In the genomic region with DNA sequence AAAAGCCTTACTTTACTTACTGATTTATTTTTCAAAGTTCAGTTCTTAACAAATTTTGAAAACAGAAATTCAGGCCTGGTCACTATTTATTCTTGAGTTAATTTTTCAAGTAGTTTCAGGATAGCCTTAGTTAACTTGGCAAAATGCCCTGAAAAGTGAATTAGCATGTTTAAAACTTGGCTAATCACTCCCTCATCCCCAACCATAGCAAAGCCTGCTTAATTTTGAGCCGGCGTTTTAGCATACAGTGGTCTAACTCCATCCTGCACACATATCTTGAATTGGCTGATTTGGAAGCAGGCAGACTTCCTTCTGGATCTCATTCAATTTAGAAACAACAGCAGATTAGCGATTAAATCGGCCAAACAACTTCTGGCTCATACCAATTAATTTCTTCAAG, we compare ENCODE assay signal across 24 cellular contexts.
DNase-seq lines count a peak whose midpoint lies in the region; ATAC-seq, FAIRE-seq and TF ChIP-seq lines count a peak whose summit lies in the region.
"Had no signal": no experiment of that assay in that cellular context is flagged by ENCODE, and none has a peak within 500 bp of the region (broad histone marks: within the 10 kb centered on the region; RNA-seq: fewer than 3 reads in every experiment).

No MANE protein-coding gene starts in this region.

- ATAC-seq in GM18519 (IDR thresholded peaks at IDR 0.05; ENCODE audit: low FRiP score, unreplicated experiment), result no peak
- ATAC-seq: psoas muscle had no signal

- no peak for FAIRE-seq in endothelial cell of umbilical vein (lab: Jason Lieb, UNC)
- FAIRE-seq: TTC549 had no signal

- in situ Hi-C loops in mammary epithelial cell (cut with MboI; ENCODE audit: low sequenced_read_pairs in 2 of 2), result no loop called here

- H3K4me3 Mint-ChIP-seq in MCF 10A (ENCODE audit: unreplicated experiment) (no peak overlapping the region), mesothelial cell of epicardium (no peak overlapping the region)
- H3K4me3 Mint-ChIP-seq: activated naive CD8-positive, alpha-beta T cell treated with anti-CD3 and anti-CD28 coated beads, Interleukin-2, amount 10 ng/mL, durations not matched to agents 7 days and 5 days; CD4-positive, CD25-positive, alpha-beta regulatory T cell had no signal

- H3K36me3 Mint-ChIP-seq in MCF 10A (ENCODE audit: insufficient read depth, unreplicated experiment) (no peaks in the 10 kb centered on the region), mesothelial cell of epicardium (no peaks in the 10 kb centered on the region)

- H3K4me1 ChIP-seq in mammary epithelial cell (ENCODE audit: insufficient read depth, low read length) (no peaks in the 10 kb centered on the region), endothelial cell of umbilical vein (ENCODE audit: control insufficient read depth, extremely low read depth, insufficient read depth, low read length) (no peaks in the 10 kb centered on the region)
- H3K4me1 ChIP-seq: HAP-1, psoas muscle had no signal

- WGBS in mammary epithelial cell (ENCODE audit: low coverage, missing lambda C conversion rate), result 28% methylated on average over 4 of the region's 4 CpGs

- TF ChIP-seq CTCF in mammary epithelial cell (conservative IDR thresholded peaks at IDR 0.05 in 1 of 2, IDR thresholded peaks at IDR 0.05 in 1 of 2; ENCODE audit: extremely low read depth in 1 of 2, insufficient read depth in 1 of 2, low read depth in 1 of 2, low read length in 2 of 2), result no peak
- no peak for TF ChIP-seq CTCF in MCF 10A (IDR thresholded peaks at IDR 0.05; ENCODE audit: unreplicated experiment)
- no peak for TF ChIP-seq CTCF in endothelial cell of umbilical vein (IDR thresholded peaks at IDR 0.05; ENCODE audit: extremely low read depth in 1 of 2, insufficient read depth in 1 of 2, low read depth in 1 of 2, low read length in 2 of 2)
- no peak for TF ChIP-seq CTCF in mesothelial cell of epicardium (IDR thresholded peaks at IDR 0.05; ENCODE audit: unreplicated experiment)

- H2AFZ ChIP-seq in mammary epithelial cell (ENCODE audit: low read depth, low read length) (peak overlapping the region; percentile 26), endothelial cell of umbilical vein (ENCODE audit: low read depth, low read length) (no peak overlapping the region)

- no peaks in the 10 kb centered on the region for H4K20me1 ChIP-seq in mammary epithelial cell (ENCODE audit: insufficient read depth, low read length)
- H4K20me1 ChIP-seq in endothelial cell of umbilical vein (replicated peaks; ENCODE audit: control insufficient read depth, extremely low read depth, insufficient read depth, low read length), result no peaks in the 10 kb centered on the region

- H3K27ac ChIP-seq in mammary epithelial cell (ENCODE audit: insufficient read depth, low read depth, low read length), result no peak overlapping the region
- no peak overlapping the region for H3K27ac ChIP-seq in endothelial cell of umbilical vein (ENCODE audit: insufficient read depth, low read depth, low read length)
- H3K27ac ChIP-seq: cardiac muscle cell, KMS-11, psoas muscle, thyroid gland had no signal

- dilution Hi-C loops in mammary epithelial cell (cut with HindIII; ENCODE audit: low sequenced_read_pairs) (no loop called here), endothelial cell of umbilical vein (cut with MboI; ENCODE audit: extremely low pct_ligation_motif_present, low sequenced_read_pairs) (no loop called here)

- H3K36me3 ChIP-seq in mammary epithelial cell (ENCODE audit: insufficient read depth, low read length) (no peaks in the 10 kb centered on the region), endothelial cell of umbilical vein (ENCODE audit: control insufficient read depth in 2 of 2, extremely low read depth in 1 of 2, insufficient read depth in 2 of 2, low read length in 2 of 2) (no peaks in the 10 kb centered on the region)
- H3K36me3 ChIP-seq: cardiac muscle cell, HAP-1, thyroid gland had no signal

- no peak overlapping the region for H3K9ac ChIP-seq in mammary epithelial cell (ENCODE audit: insufficient read depth, low read length)
- H3K9ac ChIP-seq in endothelial cell of umbilical vein (replicated peaks; ENCODE audit: extremely low read depth, insufficient read depth, low read length), result no peak overlapping the region
- H3K9ac ChIP-seq: KMS-11 had no signal

- intact Hi-C loops in mammary epithelial cell (cut with micrococcal nuclease), result no loop called here
- intact Hi-C loops in MCF 10A (cut with micrococcal nuclease), result no loop called here
- intact Hi-C loops in endothelial cell of umbilical vein (cut with micrococcal nuclease), result no loop called here
- intact Hi-C loops in posterior cingulate gyrus (cut with DNase I), result no loop called here

- H3K4me1 Mint-ChIP-seq in MCF 10A (ENCODE audit: insufficient read depth, unreplicated experiment), result no peaks in the 10 kb centered on the region
- H3K4me1 Mint-ChIP-seq in mesothelial cell of epicardium, result peaks cover 9% of the 10 kb centered on the region

- CTCF ChIA-PET in mammary epithelial cell (lab: Charles Lee; ENCODE audit: low non-redundant PET) (no interaction called here), MCF 10A (lab: Yijun Ruan, JAX) (no interaction called here), endothelial cell of umbilical vein (lab: Charles Lee) (interaction anchor here (1.2 kb wide), 1 partner anchor 22 kb away, joined by 3 read pairs; no protein-coding TSS in a partner anchor)

- H3K9me3 ChIP-seq in mammary epithelial cell (replicated peaks; ENCODE audit: insufficient read depth, low read length) (no peaks in the 10 kb centered on the region), endothelial cell of umbilical vein (replicated peaks; ENCODE audit: control insufficient read depth, insufficient read depth, low read length) (no peaks in the 10 kb centered on the region)
- H3K9me3 ChIP-seq: HAP-1, thyroid gland had no signal

- H3K4me2 ChIP-seq in mammary epithelial cell (ENCODE audit: insufficient read depth, low read depth, low read length) (no peak overlapping the region), endothelial cell of umbilical vein (ENCODE audit: insufficient read depth, low read length) (no peak overlapping the region)
- H3K4me2 ChIP-seq: KMS-11, smooth muscle cell had no signal

- no peaks in the 10 kb centered on the region for H3K9me1 ChIP-seq in endothelial cell of umbilical vein (replicated peaks; ENCODE audit: control insufficient read depth, extremely low read depth, insufficient read depth, low read length)

- H3K9me3 Mint-ChIP-seq in MCF 10A (ENCODE audit: unreplicated experiment), result no peaks in the 10 kb centered on the region
- peaks cover 24% of the 10 kb centered on the region for H3K9me3 Mint-ChIP-seq in mesothelial cell of epicardium

- H3K79me2 ChIP-seq in mammary epithelial cell (ENCODE audit: insufficient read depth, low read length), result no peaks in the 10 kb centered on the region
- no peaks in the 10 kb centered on the region for H3K79me2 ChIP-seq in endothelial cell of umbilical vein (ENCODE audit: control insufficient read depth, insufficient read depth, low read length)

- no TSS peak for BruUV-seq in mammary epithelial cell (replicated peaks; lab: Mats Ljungman, UMichigan)
- BruUV-seq in MCF 10A (replicated peaks; lab: Mats Ljungman, UMichigan), result no TSS peak
- no TSS peak for BruUV-seq in endothelial cell of umbilical vein (replicated peaks; lab: Mats Ljungman, UMichigan)

- no peaks in the 10 kb centered on the region for H3K27me3 Mint-ChIP-seq in MCF 10A (ENCODE audit: insufficient read depth, unreplicated experiment)
- no peaks in the 10 kb centered on the region for H3K27me3 Mint-ChIP-seq in mesothelial cell of epicardium (ENCODE audit: low read depth)
- H3K27me3 Mint-ChIP-seq: activated naive CD8-positive, alpha-beta T cell treated with anti-CD3 and anti-CD28 coated beads, Interleukin-2, amount 10 ng/mL, durations not matched to agents 7 days and 5 days; CD4-positive, CD25-positive, alpha-beta regulatory T cell had no signal

- H3K4me3 ChIP-seq in mammary epithelial cell (replicated peaks in 1 of 3; ENCODE audit: insufficient read depth in 1 of 3, low read depth in 2 of 3, low read length in 3 of 3) (no peak overlapping the region), endothelial cell of umbilical vein (replicated peaks in 1 of 3; ENCODE audit: insufficient read depth in 1 of 3, low read depth in 1 of 3, low read length in 3 of 3) (no peak overlapping the region)
- H3K4me3 ChIP-seq: cardiac muscle cell, HAP-1, psoas muscle, smooth muscle cell, thyroid gland had no signal

- H3K27ac Mint-ChIP-seq in MCF 10A (ENCODE audit: low read depth, unreplicated experiment) (no peak overlapping the region), mesothelial cell of epicardium (peak overlapping the region; percentile 4)
- H3K27ac Mint-ChIP-seq: activated naive CD8-positive, alpha-beta T cell treated with anti-CD3 and anti-CD28 coated beads, Interleukin-2, amount 10 ng/mL, durations not matched to agents 7 days and 5 days; activated T-helper 2 cell treated with anti-CD3 and anti-CD28 coated beads, Interferon-gamma antibody, Interleukin-2, Interleukin-4, amounts not matched to agents 10 μg/mL and 5 μg/mL and 100 μg/mL, durations not matched to agents 14 hours and 24 hours and 36 hours; CD4-positive, CD25-positive, alpha-beta regulatory T cell had no signal

- POLR2A ChIA-PET in MCF 10A (lab: Yijun Ruan, JAX), result no interaction called here
- POLR2A ChIA-PET in endothelial cell of umbilical vein (lab: Charles Lee), result no interaction called here

- no peak for TF ChIP-seq POLR2A in endothelial cell of umbilical vein (IDR thresholded peaks at IDR 0.05; ENCODE audit: low read depth, low read length)

- H3K27me3 ChIP-seq in mammary epithelial cell (ENCODE audit: insufficient read depth, low read length) (no peaks in the 10 kb centered on the region), endothelial cell of umbilical vein (ENCODE audit: control insufficient read depth in 2 of 2, insufficient read depth in 2 of 2, low read length in 2 of 2) (no peaks in the 10 kb centered on the region)
- H3K27me3 ChIP-seq: cardiac muscle cell, thyroid gland had no signal

- DNase-seq in mammary epithelial cell (no peak), MCF 10A (ENCODE audit: unreplicated experiment) (no peak), OCI-M1 (lab: John Stamatoyannopoulos, UW) (peak; percentile 56), endothelial cell of umbilical vein (ENCODE audit: low read depth, low spot score) (peak; percentile 20), mesothelial cell of epicardium (ENCODE audit: low spot score in 2 of 2, unreplicated experiment in 2 of 2) (no peak), NCI-H1048 (lab: John Stamatoyannopoulos, UW) (no peak), posterior cingulate gyrus (no peak)
- DNase-seq: activated CD4-positive, alpha-beta T cell treated with anti-CD3 and anti-CD28 coated beads for 48 hours; activated naive CD8-positive, alpha-beta T cell treated with anti-CD3 and anti-CD28 coated beads, Interleukin-2, amount 10 ng/mL, durations not matched to agents 7 days and 5 days; CD4-positive, CD25-positive, alpha-beta regulatory T cell; NCI-H2081 treated with DMSO at 0.1 percent for 48 hours; NCI-H526 treated with DMSO at 0.1 percent for 48 hours; psoas muscle; SHP77; stimulated activated CD4-positive, alpha-beta T cell treated with anti-CD3 and anti-CD28 coated beads, Interleukin-2, amount 100 ng/mL, for 48 hours; stimulated activated naive CD4-positive, alpha-beta T cell treated with Interleukin-2 at 50 U/mL for 16 hours; thyroid gland had no signal

TF ChIP-seq in endothelial cell of umbilical vein, 7 proteins besides CTCF, POLR2A, EP300 and RAD21 (continues in another document):
- TF ChIP-seq POLR2AphosphoS5 (IDR thresholded peaks at IDR 0.05; ENCODE audit: insufficient read depth, low read depth, low read length), result no peak

Comparison
In these comparisons a context has a peak if more than half of its experiments do, and no peak if none do; other contexts are left out.
1. DNase-seq: peak in OCI-M1 (single experiment) and endothelial cell of umbilical vein (single experiment); none in mammary epithelial cell (single experiment), MCF 10A (single experiment), mesothelial cell of epicardium (0 of 2), NCI-H1048 (single experiment) and posterior cingulate gyrus (0 of 10).